21 cellular contexts compared by ENCODE assay signal in the genomic region with DNA sequence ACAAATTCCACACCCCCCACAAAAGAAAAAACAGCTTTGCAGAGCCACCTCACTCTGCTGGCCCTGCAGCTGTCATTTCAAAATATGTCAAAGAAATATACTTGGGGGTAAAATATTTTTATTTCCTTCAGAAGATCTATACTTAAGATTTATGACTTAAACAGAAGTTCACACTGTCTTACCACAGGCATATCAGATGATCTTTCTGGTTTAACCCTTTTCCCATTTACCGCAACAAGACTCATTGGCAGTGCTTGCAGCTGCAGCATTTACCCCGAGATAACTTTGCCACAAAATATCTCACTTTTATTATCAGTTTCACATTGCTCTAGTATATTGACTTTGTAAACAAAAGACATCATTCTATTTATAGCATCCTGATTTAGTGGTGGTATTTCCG. TPM values are rescaled to one million over a fixed set of nuclear protein-coding genes. Genes with fewer than 3 reads are reported as not detected.
"Had no signal": no experiment of that assay in that cellular context is flagged by ENCODE, and none has a peak within 500 bp of the region (broad histone marks: within the 10 kb centered on the region; RNA-seq: fewer than 3 reads in every experiment).

No MANE protein-coding gene starts in this region.

- H3K9me3 Mint-ChIP-seq: stimulated activated naive CD8-positive, alpha-beta T cell treated with anti-CD3 and anti-CD28 coated beads, Interleukin-15, Interleukin-2, amounts not matched to agents 100 ng/mL and 50 ng/mL, for 24 hours had no signal

- H3K36me3 ChIP-seq: cardiac muscle cell, heart right ventricle, upper lobe of right lung had no signal

- H3K4me1 ChIP-seq: heart right ventricle, testis, upper lobe of right lung had no signal

- H3K4me1 Mint-ChIP-seq: neural crest cell had no signal

- H3K27ac ChIP-seq: cardiac muscle cell, coronary artery, heart right ventricle, testis, upper lobe of right lung had no signal

- DNase-seq: activated CD4-positive, alpha-beta T cell treated with anti-CD3 and anti-CD28 coated beads for 1 hour; activated CD8-positive, alpha-beta memory T cell treated with anti-CD3 and anti-CD28 coated beads for 24 hours; activated effector memory CD4-positive, alpha-beta T cell treated with anti-CD3 and anti-CD28 coated beads, Interleukin-2, amount 50 U/mL, for 16 hours; effector CD4-positive, alpha-beta T cell; heart right ventricle; islet precursor cell; stimulated activated CD4-positive, alpha-beta T cell treated with anti-CD3 and anti-CD28 coated beads, Interleukin-12 subunit alpha, Interleukin-12 subunit beta, amount 100 ng/mL, for 4 hours; testis; upper lobe of right lung had no signal

- ATAC-seq: heart right ventricle, left lobe of liver, sciatic nerve, upper lobe of right lung had no signal

- H3K4me3 Mint-ChIP-seq: neural crest cell; stimulated activated naive CD8-positive, alpha-beta T cell treated with anti-CD3 and anti-CD28 coated beads, Interleukin-15, Interleukin-2, amounts not matched to agents 100 ng/mL and 50 ng/mL, for 24 hours had no signal

- H3K27me3 ChIP-seq: cardiac muscle cell, testis, upper lobe of right lung had no signal

- H3K27ac Mint-ChIP-seq: stimulated activated naive CD8-positive, alpha-beta T cell treated with anti-CD3 and anti-CD28 coated beads, Interleukin-15, Interleukin-2, amounts not matched to agents 100 ng/mL and 50 ng/mL, for 24 hours had no signal

- H3K4me3 ChIP-seq: cardiac muscle cell, coronary artery, heart right ventricle, testis, upper lobe of right lung had no signal

- H3K9me3 ChIP-seq: heart right ventricle, testis, upper lobe of right lung had no signal

RNA-seq across cellular contexts. Expression of gene SLC35G4, which starts 21.6 kb away (rescaled TPM):
- total RNA-seq: astrocyte, cardiac muscle cell, fibroblast of lung, frontal cortex, heart right ventricle, left lobe of liver, mucosa of gallbladder, neural crest cell, osteocyte, pulmonary artery endothelial cell, sciatic nerve, testis, upper lobe of right lung had no signal
- polyA plus RNA-seq: cardiac muscle cell, fibroblast of lung, heart right ventricle had no signal
